In genomic region chr13:50104493-50104892, GRCh38 we compare ENCODE assay signal across 29 cellular contexts.
DNase-seq lines count a peak whose midpoint lies in the region; ATAC-seq, FAIRE-seq and TF ChIP-seq lines count a peak whose summit lies in the region.
"Had no signal": no experiment of that assay in that cellular context is flagged by ENCODE, and none has a peak within 500 bp of the region (broad histone marks: within the 10 kb centered on the region; RNA-seq: fewer than 3 reads in every experiment).

No MANE protein-coding gene starts in this region.

- FAIRE-seq in keratinocyte (lab: Jason Lieb, UNC) (no peak), urothelium cell line (lab: Jason Lieb, UNC) (no peak)
- FAIRE-seq: A204.1, GM12878, K562 had no signal

- H3K4me3 ChIP-seq in keratinocyte (ENCODE audit: control insufficient read depth in 2 of 3, extremely low read depth in 1 of 3, insufficient read depth in 2 of 3, low read depth in 1 of 3, low read length in 3 of 3): no peak overlapping the region
- H3K4me3 ChIP-seq: GM12878, heart left ventricle, K562, SJSA1, upper lobe of right lung had no signal

- H2AFZ ChIP-seq in keratinocyte (ENCODE audit: control insufficient read depth, low read length): peak overlapping the region; percentile 7

- peaks cover 69% of the 10 kb centered on the region for H3K4me1 Mint-ChIP-seq in activated naive CD4-positive, alpha-beta T cell treated with anti-CD3 and anti-CD28 coated beads, Interleukin-2, amount 50 U/mL, for 24 hours
- peaks cover 26% of the 10 kb centered on the region for H3K4me1 Mint-ChIP-seq in T-helper 17 cell

- H4K20me1 ChIP-seq in keratinocyte (ENCODE audit: control insufficient read depth, extremely low read depth, insufficient read depth, low read length): no peaks in the 10 kb centered on the region

- DNase-seq in activated naive CD4-positive, alpha-beta T cell treated with Interleukin-2 at 50 U/mL for 16 hours: no peak
- DNase-seq in T-helper 17 cell (no peak), keratinocyte (ENCODE audit: low read depth, low spot score) (no peak), ureter (ENCODE audit: low spot score) (no peak), mucosa of gallbladder (ENCODE audit: low spot score) (no peak), SHP77 treated with DMSO at 0.1 percent for 48 hours (lab: John Stamatoyannopoulos, UW) (no peak), urothelium cell line (ENCODE audit: low spot score) (no peak)
- DNase-seq: activated CD4-positive, alpha-beta memory T cell treated with anti-CD3 and anti-CD28 coated beads, Interleukin-2, amount 10 ng/mL, durations not matched to agents 7 days and 5 days; activated naive CD4-positive, alpha-beta T cell treated with anti-CD3 and anti-CD28 coated beads for 36 hours; activated T-cell treated with anti-CD3 and anti-CD28 coated beads, Interleukin-2, amount 50 U/mL, for 4 hours; DMS53; effector memory CD8-positive, alpha-beta T cell; GOT3; heart left ventricle; left ventricle myocardium superior; MM.1S; NCI-H146; NCI-H2171; NCI-H774; OCI-M1; stimulated activated CD4-positive, alpha-beta T cell treated with anti-CD3 and anti-CD28 coated beads, Interleukin-4, amount 100 ng/mL, for 4 hours; T-helper 9 cell; upper lobe of right lung had no signal

- H3K4me1 ChIP-seq in keratinocyte (ENCODE audit: control insufficient read depth, extremely low read depth, insufficient read depth, low read length): peaks cover 10% of the 10 kb centered on the region
- H3K4me1 ChIP-seq: SJSA1 had no signal

- H3K9me3 ChIP-seq in T-helper 17 cell (ENCODE audit: control insufficient read depth, low read length, poor library complexity, severe bottlenecking): peaks cover 3% of the 10 kb centered on the region
- no peaks in the 10 kb centered on the region for H3K9me3 ChIP-seq in keratinocyte (ENCODE audit: control insufficient read depth, low read depth, low read length)
- H3K9me3 ChIP-seq: heart left ventricle, SJSA1, upper lobe of right lung had no signal

- no peak overlapping the region for H3K9ac ChIP-seq in keratinocyte (ENCODE audit: control insufficient read depth, extremely low read depth, insufficient read depth, low read length)

- no peaks in the 10 kb centered on the region for H3K9me1 ChIP-seq in keratinocyte (ENCODE audit: control insufficient read depth, extremely low read depth, insufficient read depth, low read length)

- no peaks in the 10 kb centered on the region for H3K27me3 ChIP-seq in keratinocyte (ENCODE audit: control insufficient read depth, extremely low read depth, insufficient read depth, low read length)
- H3K27me3 ChIP-seq: heart left ventricle, SJSA1, upper lobe of right lung had no signal

- no peaks in the 10 kb centered on the region for H3K9me3 Mint-ChIP-seq in activated naive CD4-positive, alpha-beta T cell treated with anti-CD3 and anti-CD28 coated beads, Interleukin-2, amount 50 U/mL, for 24 hours
- H3K9me3 Mint-ChIP-seq: activated CD4-positive, alpha-beta memory T cell treated with anti-CD3 and anti-CD28 coated beads, Interleukin-2, amount 10 ng/mL, durations not matched to agents 7 days and 5 days; activated T-cell treated with anti-CD3 and anti-CD28 coated beads, Interleukin-2, amount 50 U/mL, for 4 hours; effector memory CD8-positive, alpha-beta T cell had no signal

- ATAC-seq in T-helper 17 cell: no peak
- ATAC-seq: activated T-cell treated with anti-CD3 and anti-CD28 coated beads, Interleukin-2, amount 50 U/mL, for 4 hours; effector memory CD8-positive, alpha-beta T cell; GM12878; heart left ventricle; K562; left ventricle myocardium superior; upper lobe of right lung had no signal

- no peak overlapping the region for H3K4me3 Mint-ChIP-seq in activated naive CD4-positive, alpha-beta T cell treated with anti-CD3 and anti-CD28 coated beads, Interleukin-2, amount 50 U/mL, for 24 hours
- no peak overlapping the region for H3K4me3 Mint-ChIP-seq in T-helper 17 cell
- H3K4me3 Mint-ChIP-seq: activated CD4-positive, alpha-beta memory T cell treated with anti-CD3 and anti-CD28 coated beads, Interleukin-2, amount 10 ng/mL, durations not matched to agents 7 days and 5 days; activated naive CD4-positive, alpha-beta T cell treated with anti-CD3 and anti-CD28 coated beads for 36 hours; activated T-cell treated with anti-CD3 and anti-CD28 coated beads, Interleukin-2, amount 50 U/mL, for 4 hours; effector memory CD8-positive, alpha-beta T cell had no signal

- H3K27me3 Mint-ChIP-seq in activated naive CD4-positive, alpha-beta T cell treated with anti-CD3 and anti-CD28 coated beads, Interleukin-2, amount 50 U/mL, for 24 hours: no peaks in the 10 kb centered on the region
- H3K27me3 Mint-ChIP-seq in T-helper 17 cell: no peaks in the 10 kb centered on the region
- H3K27me3 Mint-ChIP-seq: activated CD4-positive, alpha-beta memory T cell treated with anti-CD3 and anti-CD28 coated beads, Interleukin-2, amount 10 ng/mL, durations not matched to agents 7 days and 5 days; effector memory CD8-positive, alpha-beta T cell had no signal

- TF ChIP-seq CTCF in keratinocyte (optimal IDR thresholded peaks at IDR 0.05 in 1 of 3, IDR thresholded peaks at IDR 0.05 in 1 of 3, conservative IDR thresholded peaks at IDR 0.05 in 1 of 3; ENCODE audit: extremely low read depth in 1 of 3, insufficient read depth in 2 of 3, low read length in 3 of 3): no peak

- H3K27ac ChIP-seq in keratinocyte (ENCODE audit: control insufficient read depth, insufficient read depth, low read length): no peak overlapping the region
- H3K27ac ChIP-seq: C4-2B, heart left ventricle, SJSA1, upper lobe of right lung had no signal

- peaks cover 0 to under 1% of the 10 kb centered on the region in 2 experiments for H3K36me3 ChIP-seq in keratinocyte (ENCODE audit: control insufficient read depth in 2 of 2, extremely low read depth in 1 of 2, insufficient read depth in 2 of 2, low read length in 2 of 2)
- H3K36me3 ChIP-seq: heart left ventricle, upper lobe of right lung had no signal

- dilution Hi-C loops in keratinocyte (cut with MboI; ENCODE audit: extremely low pct_ligation_motif_present, low sequenced_read_pairs): no loop called here

- H3K79me2 ChIP-seq in keratinocyte (ENCODE audit: control insufficient read depth, insufficient read depth, low read length): no peaks in the 10 kb centered on the region

- H3K27ac Mint-ChIP-seq in activated naive CD4-positive, alpha-beta T cell treated with anti-CD3 and anti-CD28 coated beads, Interleukin-2, amount 50 U/mL, for 24 hours: peak overlapping the region; percentile 70
- peak overlapping the region; percentile 5 for H3K27ac Mint-ChIP-seq in T-helper 17 cell
- H3K27ac Mint-ChIP-seq: activated CD4-positive, alpha-beta memory T cell treated with anti-CD3 and anti-CD28 coated beads, Interleukin-2, amount 10 ng/mL, durations not matched to agents 7 days and 5 days; activated naive CD4-positive, alpha-beta T cell treated with anti-CD3 and anti-CD28 coated beads for 36 hours had no signal

- peak overlapping the region; percentile 25 for H3K4me2 ChIP-seq in keratinocyte (ENCODE audit: control insufficient read depth, extremely low read depth, insufficient read depth, low read depth, low read length)

- H3K36me3 Mint-ChIP-seq in activated naive CD4-positive, alpha-beta T cell treated with anti-CD3 and anti-CD28 coated beads, Interleukin-2, amount 50 U/mL, for 24 hours: peaks cover 4% of the 10 kb centered on the region
- H3K36me3 Mint-ChIP-seq in T-helper 17 cell (ENCODE audit: low read depth): peaks cover 2% of the 10 kb centered on the region
